In the genomic region with DNA sequence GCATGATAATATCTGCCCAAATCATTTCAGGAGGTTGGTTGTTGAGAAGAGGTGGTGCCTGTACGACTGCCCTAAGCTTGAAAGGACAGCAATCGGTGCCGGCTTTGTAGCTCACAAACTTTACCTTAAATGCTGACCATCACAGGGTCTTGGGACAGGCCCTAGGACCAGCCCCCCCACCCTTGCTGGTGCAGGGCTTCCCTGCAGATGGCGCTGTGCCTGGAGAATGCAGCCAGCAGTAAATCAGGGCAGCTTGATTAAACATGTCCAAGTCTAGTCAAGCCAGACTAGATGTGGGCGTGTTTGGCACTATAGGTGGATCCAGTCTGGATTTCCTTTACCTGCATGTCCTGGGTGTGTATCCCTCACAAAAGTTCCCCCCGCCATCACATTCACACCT, we compare ENCODE assay signal across 1 cellular context.
TF ChIP-seq lines count a peak whose summit lies in the region.

No MANE protein-coding gene starts in this region.

TF ChIP-seq in HepG2, 621 proteins besides CTCF, POLR2A, EP300 and RAD21 (continued from another document):
- TF ChIP-seq, protein P1, sequence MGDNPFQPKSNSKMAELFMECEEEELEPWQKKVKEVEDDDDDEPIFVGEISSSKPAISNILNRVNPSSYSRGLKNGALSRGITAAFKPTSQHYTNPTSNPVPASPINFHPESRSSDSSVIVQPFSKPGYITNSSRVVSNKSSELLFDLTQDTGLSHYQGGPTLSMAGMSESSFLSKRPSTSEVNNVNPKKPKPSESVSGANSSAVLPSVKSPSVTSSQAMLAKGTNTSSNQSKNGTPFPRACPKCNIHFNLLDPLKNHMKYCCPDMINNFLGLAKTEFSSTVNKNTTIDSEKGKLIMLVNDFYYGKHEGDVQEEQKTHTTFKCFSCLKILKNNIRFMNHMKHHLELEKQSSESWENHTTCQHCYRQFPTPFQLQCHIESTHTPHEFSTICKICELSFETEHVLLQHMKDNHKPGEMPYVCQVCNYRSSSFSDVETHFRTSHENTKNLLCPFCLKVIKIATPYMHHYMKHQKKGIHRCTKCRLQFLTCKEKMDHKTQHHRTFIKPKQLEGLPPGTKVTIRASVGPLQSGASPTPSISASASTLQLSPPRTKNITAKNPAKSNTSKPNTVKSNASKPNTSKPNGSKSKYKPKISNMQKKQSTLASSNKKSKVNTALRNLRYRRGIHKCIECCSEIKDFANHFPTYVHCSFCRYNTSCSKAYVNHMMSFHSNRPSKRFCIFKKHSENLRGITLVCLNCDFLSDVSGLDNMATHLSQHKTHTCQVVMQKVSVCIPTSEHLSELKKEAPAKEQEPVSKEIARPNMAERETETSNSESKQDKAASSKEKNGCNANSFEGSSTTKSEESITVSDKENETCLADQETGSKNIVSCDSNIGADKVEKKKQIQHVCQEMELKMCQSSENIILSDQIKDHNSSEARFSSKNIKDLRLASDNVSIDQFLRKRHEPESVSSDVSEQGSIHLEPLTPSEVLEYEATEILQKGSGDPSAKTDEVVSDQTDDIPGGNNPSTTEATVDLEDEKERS (CRISPR knock-in tag; IDR thresholded peaks at IDR 0.05) = no peak
